Comparison of ENCODE assay signal across 1 cellular context in the genomic region with DNA sequence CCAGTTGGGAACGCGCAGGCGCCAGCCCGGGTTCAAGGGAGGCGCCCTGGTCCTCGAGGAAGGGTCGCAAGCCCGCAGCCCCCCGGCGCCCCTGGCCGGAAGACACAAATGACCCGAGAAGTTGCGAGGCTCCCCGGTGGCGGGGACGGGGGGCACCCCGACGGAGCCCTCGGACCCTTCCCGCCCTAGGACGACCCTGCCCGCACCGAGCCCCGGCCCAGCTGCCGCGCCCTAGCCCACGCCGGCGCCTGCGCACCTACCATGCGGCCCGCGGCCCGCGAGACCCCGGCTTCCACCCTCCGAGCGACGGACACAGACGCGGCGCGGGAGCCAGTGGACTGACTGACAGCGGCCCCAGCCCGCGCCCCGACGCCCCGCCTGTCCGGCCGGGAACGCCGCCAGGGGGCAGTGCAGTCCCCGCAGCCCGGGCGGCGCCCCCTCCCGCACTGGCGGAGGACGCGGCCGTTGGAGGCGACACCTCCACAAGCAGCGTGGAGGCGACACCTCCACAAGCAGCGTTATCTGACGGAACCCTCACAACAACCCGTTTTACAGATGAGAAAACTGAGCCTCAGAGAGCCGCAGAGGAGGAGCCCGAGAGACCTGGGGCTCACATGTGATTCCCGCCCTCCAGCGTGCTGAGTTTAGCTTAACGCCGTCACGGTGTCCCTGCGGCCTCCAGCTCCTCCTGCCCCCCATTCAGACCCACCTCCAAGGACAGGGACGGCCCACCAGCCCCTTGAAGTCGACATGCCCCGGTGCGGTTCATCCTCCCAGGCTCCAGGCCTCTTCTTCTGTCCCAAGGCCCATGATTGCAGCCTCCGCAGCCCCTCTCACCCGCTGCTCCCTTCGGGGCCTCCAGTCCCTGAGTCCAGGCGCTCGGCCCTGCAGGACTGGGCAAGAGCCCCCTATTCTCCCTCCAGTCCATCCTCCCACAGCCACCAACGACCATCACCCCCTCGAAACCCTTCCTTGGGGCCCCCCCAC.
TF ChIP-seq lines count a peak whose summit lies in the region.

A gene with protein sequence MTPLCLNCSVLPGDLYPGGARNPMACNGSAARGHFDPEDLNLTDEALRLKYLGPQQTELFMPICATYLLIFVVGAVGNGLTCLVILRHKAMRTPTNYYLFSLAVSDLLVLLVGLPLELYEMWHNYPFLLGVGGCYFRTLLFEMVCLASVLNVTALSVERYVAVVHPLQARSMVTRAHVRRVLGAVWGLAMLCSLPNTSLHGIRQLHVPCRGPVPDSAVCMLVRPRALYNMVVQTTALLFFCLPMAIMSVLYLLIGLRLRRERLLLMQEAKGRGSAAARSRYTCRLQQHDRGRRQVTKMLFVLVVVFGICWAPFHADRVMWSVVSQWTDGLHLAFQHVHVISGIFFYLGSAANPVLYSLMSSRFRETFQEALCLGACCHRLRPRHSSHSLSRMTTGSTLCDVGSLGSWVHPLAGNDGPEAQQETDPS (minus strand): TSS at position 347 of the 987 bp plus-strand sequence. CDS start 84 bp downstream, at position 263.

TF ChIP-seq in HCT116, 20 proteins besides CTCF, POLR2A, EP300 and RAD21 (continued from another document):
- TF ChIP-seq EGR1 (IDR thresholded peaks at IDR 0.05; ENCODE audit: low read depth) = no peak
- no peak for TF ChIP-seq JUND (IDR thresholded peaks at IDR 0.05)
- no peak for TF ChIP-seq CBX3 (IDR thresholded peaks at IDR 0.05; ENCODE audit: low read depth)
- no peak for TF ChIP-seq POLR2AphosphoS5 (IDR thresholded peaks at IDR 0.05; ENCODE audit: low read depth, low read length)
- no peak for TF ChIP-seq EZH2 (IDR thresholded peaks at IDR 0.05)
- no peak for TF ChIP-seq TCF7L2 (IDR thresholded peaks at IDR 0.05; ENCODE audit: borderline replicate concordance, extremely low read depth, insufficient read depth, insufficient read length)
